ENCODE assay signal across 8 cellular contexts in genomic region chr3:10320320-10320677, GRCh38. TPM values are rescaled to one million over a fixed set of nuclear protein-coding genes. Genes with fewer than 3 reads are reported as not detected.
DNase-seq lines count a peak whose midpoint lies in the region; ATAC-seq, FAIRE-seq and TF ChIP-seq lines count a peak whose summit lies in the region.

No MANE protein-coding gene starts in this region.

- no peaks in the 10 kb centered on the region for H3F3A ChIP-seq in SK-N-SH (replicated peaks; ENCODE audit: insufficient read depth)

- H3K27ac Mint-ChIP-seq in activated naive CD4-positive, alpha-beta T cell treated with anti-CD3 and anti-CD28 coated beads, Interleukin-2, amount 50 U/mL, for 72 hours: peak overlapping the region; percentile 99

- H3K27me3 ChIP-seq in SK-N-SH (ENCODE audit: insufficient read depth) (peaks cover 6% of the 10 kb centered on the region; the same call in 1 of the 2 replicates), suprapubic skin (no peaks in the 10 kb centered on the region)

- no peak for TF ChIP-seq POLR2A in suprapubic skin (IDR thresholded peaks at IDR 0.05)

- no peak for TF ChIP-seq CTCF in SK-N-SH (IDR thresholded peaks at IDR 0.05)
- TF ChIP-seq CTCF in kidney (IDR thresholded peaks at IDR 0.05; ENCODE audit: borderline replicate concordance, extremely low read depth, insufficient read depth): no peak
- no peak for TF ChIP-seq CTCF in suprapubic skin (IDR thresholded peaks at IDR 0.05)

- peak overlapping the region; percentile 98 for H3K9ac ChIP-seq in SK-N-SH
- H3K9ac ChIP-seq in kidney (ENCODE audit: low read length in 2 of 2): peak overlapping the region; percentile 79 to 93

- H3K4me1 ChIP-seq in SK-N-SH (ENCODE audit: control insufficient read depth in 1 of 2, insufficient read depth in 2 of 2, low read depth in 1 of 2, low read length in 1 of 2): peaks cover 4 to 8% of the 10 kb centered on the region in 2 experiments; a peak in 3 of 4 replicates
- peaks cover 3 to 23% of the 10 kb centered on the region in 2 donors for H3K4me1 ChIP-seq in kidney (ENCODE audit: control insufficient read depth in 1 of 2, insufficient read depth in 1 of 2, low read depth in 1 of 2, low read length in 2 of 2)
- peaks cover 33% of the 10 kb centered on the region for H3K4me1 ChIP-seq in suprapubic skin

- H3K79me2 ChIP-seq in SK-N-SH (ENCODE audit: insufficient read depth): peaks cover 51% of the 10 kb centered on the region

- POLR2A ChIA-PET in SK-N-SH (lab: Yijun Ruan, JAX): interaction anchor here (0.6 to 1.5 kb wide), 4 partner anchors 8 to 112 kb away, joined by 3 to 7 read pairs (median 4); no protein-coding TSS in a partner anchor

- H3K4me2 ChIP-seq in SK-N-SH: peak overlapping the region; percentile 97

- no peak; the same call in 1 of the 3 replicates for ATAC-seq in SK-N-SH treated with all-trans-retinoic acid at 6 μM for 48 hours
- no peak for ATAC-seq in activated naive CD4-positive, alpha-beta T cell treated with anti-CD3 and anti-CD28 coated beads, Interleukin-2, amount 50 U/mL, for 72 hours

- no peak for TF ChIP-seq RAD21 in SK-N-SH (IDR thresholded peaks at IDR 0.05; ENCODE audit: low read length)

- 1% methylated on average over 9 of the region's 9 CpGs for WGBS in SK-N-SH (ENCODE audit: low lambda C conversion rate)
- 1% methylated on average over 9 of the region's 9 CpGs for WGBS in suprapubic skin

- peaks cover 0 to 13% of the 10 kb centered on the region in 2 donors for H3K36me3 Mint-ChIP-seq in activated naive CD4-positive, alpha-beta T cell treated with anti-CD3 and anti-CD28 coated beads, Interleukin-2, amount 50 U/mL, for 72 hours

- H3K9me2 ChIP-seq in SK-N-SH: no peaks in the 10 kb centered on the region

- H3K27ac ChIP-seq in SK-N-SH (ENCODE audit: low read depth in 2 of 2, low read length in 1 of 2): peak overlapping the region; percentile 51 to 89
- H3K27ac ChIP-seq in kidney (ENCODE audit: low read depth in 2 of 2, low read length in 2 of 2): peak overlapping the region; percentile 48 to 85
- H3K27ac ChIP-seq in suprapubic skin: peak overlapping the region; percentile 85

- H3K4me3 ChIP-seq in SK-N-SH (ENCODE audit: low read depth in 2 of 2, low read length in 1 of 2) (peak overlapping the region; percentile 97 to 100), kidney (ENCODE audit: low read length in 2 of 2) (peak overlapping the region; percentile 84 to 100), suprapubic skin (peak overlapping the region; percentile 81)

- H2AFZ ChIP-seq in SK-N-SH (ENCODE audit: low read depth): no peak overlapping the region

- H3K9me3 Mint-ChIP-seq in activated naive CD4-positive, alpha-beta T cell treated with anti-CD3 and anti-CD28 coated beads, Interleukin-2, amount 50 U/mL, for 72 hours: no peaks in the 10 kb centered on the region

- no peak for DNase-seq in SK-N-SH
- no peak for DNase-seq in activated naive CD4-positive, alpha-beta T cell treated with anti-CD3 and anti-CD28 coated beads, Interleukin-2, amount 50 U/mL, for 72 hours (ENCODE audit: low spot score in 2 of 2)
- DNase-seq in kidney: no peak
- no peak for DNase-seq in suprapubic skin (ENCODE audit: low spot score in 2 of 2)
- no peak for DNase-seq in effector CD4-positive, alpha-beta T cell
- no peak for DNase-seq in stimulated activated CD4-positive, alpha-beta T cell treated with anti-CD3 and anti-CD28 coated beads, Interleukin-4, amount 100 ng/mL, for 24 hours
- no peak for DNase-seq in CD1c-positive myeloid dendritic cell (ENCODE audit: extremely low spot score)

- peaks cover 34 to 37% of the 10 kb centered on the region in 2 experiments for H3K36me3 ChIP-seq in SK-N-SH (replicated peaks in 1 of 2; ENCODE audit: control insufficient read depth in 1 of 2, insufficient read depth in 2 of 2, low read length in 1 of 2)
- H3K36me3 ChIP-seq in kidney (ENCODE audit: control insufficient read depth in 1 of 2, insufficient read depth in 2 of 2, low read length in 2 of 2): peaks cover 14 to 22% of the 10 kb centered on the region in 2 donors
- H3K36me3 ChIP-seq in suprapubic skin: peaks cover 32% of the 10 kb centered on the region

- H3K9me3 ChIP-seq in SK-N-SH (no peaks in the 10 kb centered on the region), kidney (ENCODE audit: control insufficient read depth in 1 of 2, low read length in 2 of 2) (no peaks in the 10 kb centered on the region), suprapubic skin (no peaks in the 10 kb centered on the region)

- TF ChIP-seq EP300 in SK-N-SH (IDR thresholded peaks at IDR 0.05; ENCODE audit: borderline replicate concordance in 1 of 2, low read depth in 1 of 2, low read length in 1 of 2): no peak
- TF ChIP-seq EP300 in suprapubic skin (IDR thresholded peaks at IDR 0.05): no peak

- FAIRE-seq in kidney (lab: Jason Lieb, UNC): no peak

- intact Hi-C loops in kidney (cut with DNase I): no loop called here

- peaks cover 29% of the 10 kb centered on the region for H4K20me1 ChIP-seq in SK-N-SH (ENCODE audit: insufficient read depth)

- CTCF ChIA-PET in SK-N-SH (lab: Yijun Ruan, JAX): interaction anchor here (0.8 to 5.9 kb wide), 4 partner anchors 19 to 638 kb away, joined by 4 to 29 read pairs (median 5); no protein-coding TSS in a partner anchor

TF ChIP-seq in SK-N-SH, 30 proteins besides CTCF, POLR2A, EP300 and RAD21:
- TF ChIP-seq NFIC (IDR thresholded peaks at IDR 0.05; ENCODE audit: borderline replicate concordance): no peak
- TF ChIP-seq RFX5 (IDR thresholded peaks at IDR 0.05; ENCODE audit: low read length): no peak
- no peak for TF ChIP-seq FOSL2 (IDR thresholded peaks at IDR 0.05; ENCODE audit: borderline replicate concordance, low read depth)
- TF ChIP-seq GATA2 (CRISPR knock-in tag; IDR thresholded peaks at IDR 0.05): no peak
- no peak for TF ChIP-seq TCF12 (IDR thresholded peaks at IDR 0.05)
- TF ChIP-seq MEF2A (IDR thresholded peaks at IDR 0.05; ENCODE audit: borderline replicate concordance, low read depth): no peak
- TF ChIP-seq SIN3A (IDR thresholded peaks at IDR 0.05; ENCODE audit: borderline replicate concordance, low read depth, low read length): no peak
- TF ChIP-seq TAF1 (IDR thresholded peaks at IDR 0.05; ENCODE audit: borderline replicate concordance, low read depth, low read length): no peak
- no peak for TF ChIP-seq ELF1 (IDR thresholded peaks at IDR 0.05)
- TF ChIP-seq POLR2AphosphoS5 (IDR thresholded peaks at IDR 0.05; ENCODE audit: low read depth, low read length): no peak
- no peak for TF ChIP-seq MXI1 (IDR thresholded peaks at IDR 0.05; ENCODE audit: low read depth, low read length)
- TF ChIP-seq YY1 (IDR thresholded peaks at IDR 0.05; ENCODE audit: low read depth): no peak

TF ChIP-seq in SK-N-SH treated with all-trans-retinoic acid at 6 μM for 48 hours, 23 proteins besides CTCF, POLR2A, EP300 and RAD21 (continues in another document):
- TF ChIP-seq ZC3H10 (CRISPR knock-in tag; IDR thresholded peaks at IDR 0.05): no peak
- TF ChIP-seq ZNF565 (CRISPR knock-in tag; conservative IDR thresholded peaks at IDR 0.05; ENCODE audit: low read depth): no peak
- TF ChIP-seq TOX (CRISPR knock-in tag; IDR thresholded peaks at IDR 0.05; ENCODE audit: borderline replicate concordance): no peak
- TF ChIP-seq, protein P1, sequence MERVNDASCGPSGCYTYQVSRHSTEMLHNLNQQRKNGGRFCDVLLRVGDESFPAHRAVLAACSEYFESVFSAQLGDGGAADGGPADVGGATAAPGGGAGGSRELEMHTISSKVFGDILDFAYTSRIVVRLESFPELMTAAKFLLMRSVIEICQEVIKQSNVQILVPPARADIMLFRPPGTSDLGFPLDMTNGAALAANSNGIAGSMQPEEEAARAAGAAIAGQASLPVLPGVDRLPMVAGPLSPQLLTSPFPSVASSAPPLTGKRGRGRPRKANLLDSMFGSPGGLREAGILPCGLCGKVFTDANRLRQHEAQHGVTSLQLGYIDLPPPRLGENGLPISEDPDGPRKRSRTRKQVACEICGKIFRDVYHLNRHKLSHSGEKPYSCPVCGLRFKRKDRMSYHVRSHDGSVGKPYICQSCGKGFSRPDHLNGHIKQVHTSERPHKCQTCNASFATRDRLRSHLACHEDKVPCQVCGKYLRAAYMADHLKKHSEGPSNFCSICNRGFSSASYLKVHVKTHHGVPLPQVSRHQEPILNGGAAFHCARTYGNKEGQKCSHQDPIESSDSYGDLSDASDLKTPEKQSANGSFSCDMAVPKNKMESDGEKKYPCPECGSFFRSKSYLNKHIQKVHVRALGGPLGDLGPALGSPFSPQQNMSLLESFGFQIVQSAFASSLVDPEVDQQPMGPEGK (CRISPR knock-in tag; IDR thresholded peaks at IDR 0.05; ENCODE audit: borderline replicate concordance): no peak
- no peak for TF ChIP-seq OSR1 (CRISPR knock-in tag; IDR thresholded peaks at IDR 0.05)
- no peak for TF ChIP-seq ISL1 (CRISPR knock-in tag; IDR thresholded peaks at IDR 0.05)
- TF ChIP-seq CREB5 (CRISPR knock-in tag; IDR thresholded peaks at IDR 0.05; ENCODE audit: low read depth): no peak
- TF ChIP-seq PPARA (CRISPR knock-in tag; IDR thresholded peaks at IDR 0.05; ENCODE audit: borderline replicate concordance): no peak

RNA-seq across cellular contexts. Expression of gene SEC13, which starts 0.6 kb away (rescaled TPM):
- polyA plus RNA-seq in SK-N-SH (2012; rRNA removed) (198 and 215 TPM in 2 replicates), kidney (ENCODE audit: insufficient read depth, low read depth, low replicate concordance) (136 TPM)
- 114 and 157 TPM in 2 replicates for polyA plus RNA-seq in SK-N-SH (2012; cell fraction: cytosol; rRNA removed)
- 214 and 216 TPM in 2 replicates for polyA plus RNA-seq in SK-N-SH (2012; cell fraction: nucleus; rRNA removed)
- total RNA-seq in activated naive CD4-positive, alpha-beta T cell treated with anti-CD3 and anti-CD28 coated beads, Interleukin-2, amount 50 U/mL, for 72 hours: 100 to 1,000 TPM in 1 of 2 donors, 10 to 100 TPM in 1; 91.9 to 113 TPM
- total RNA-seq in kidney (81.2 TPM), suprapubic skin (100 to 1,000 TPM; 104 to 137 (median 118) TPM)

RNA-seq across cellular contexts. Expression of gene GHRL, which starts 27.6 kb away (rescaled TPM):
- polyA plus RNA-seq in SK-N-SH (2012; rRNA removed) (not detected in 2 replicates), kidney (ENCODE audit: insufficient read depth, low read depth, low replicate concordance) (0.73 TPM)
- not detected in 2 replicates for polyA plus RNA-seq in SK-N-SH (2012; cell fraction: cytosol; rRNA removed)
- polyA plus RNA-seq in SK-N-SH (2012; cell fraction: nucleus; rRNA removed): 0.29 and 0.31 TPM in 2 replicates
- not detected for total RNA-seq in activated naive CD4-positive, alpha-beta T cell treated with anti-CD3 and anti-CD28 coated beads, Interleukin-2, amount 50 U/mL, for 72 hours
- total RNA-seq in kidney (1.2 TPM), suprapubic skin (under 1 TPM in 1 of 4 donors, not detected in 3; 0.80 TPM)
